ENCODE assay signal across 1 cellular context in the genomic region with DNA sequence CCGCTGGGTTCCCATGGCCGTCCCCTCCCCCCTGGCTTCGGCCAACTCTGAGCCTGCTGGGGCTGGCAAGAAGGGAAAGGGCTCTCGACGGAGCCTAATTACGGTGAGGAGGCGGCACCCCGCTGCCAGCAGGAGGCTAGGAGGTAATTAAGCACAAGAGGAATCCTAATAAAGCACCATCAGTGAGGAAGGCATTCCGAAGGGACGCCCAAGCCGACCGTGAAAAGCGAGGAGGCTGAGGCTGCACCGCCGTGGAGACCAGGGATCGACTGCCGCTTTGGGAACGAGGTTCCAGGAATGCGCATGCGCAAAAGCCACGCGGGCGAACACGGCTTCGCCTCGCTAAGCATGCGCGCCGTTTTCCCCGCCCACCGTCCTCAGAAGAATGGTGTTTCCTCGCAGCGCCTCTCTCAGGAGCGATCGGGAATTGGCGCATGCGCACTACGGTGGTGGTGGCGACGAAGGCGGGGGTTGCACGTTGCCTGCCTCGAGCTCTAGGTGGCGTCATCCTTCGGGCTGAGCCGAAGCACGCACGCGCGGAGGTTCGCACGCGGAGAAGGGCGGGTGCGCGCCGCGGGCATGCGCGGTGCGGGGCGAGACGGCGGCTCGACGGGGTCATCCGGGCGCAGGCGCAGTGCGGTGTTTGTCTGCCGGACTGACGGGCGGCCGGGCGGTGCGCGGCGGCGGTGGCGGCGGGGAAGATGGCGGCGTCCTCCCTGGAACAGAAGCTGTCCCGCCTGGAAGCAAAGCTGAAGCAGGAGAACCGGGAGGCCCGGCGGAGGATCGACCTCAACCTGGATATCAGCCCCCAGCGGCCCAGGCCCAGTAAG.
A peak's percentile ranks its signal among the peaks of the same experiment; 100 is the strongest.
TF ChIP-seq lines count a peak whose summit lies in the region.

Gene MAP2K7, plus strand, starts transcription at position 634 of the 830 bp plus-strand sequence. Its CDS starts 68 bp downstream, at position 702.

TF ChIP-seq in HepG2, 621 proteins besides CTCF, POLR2A, EP300 and RAD21 (continued from another document and continues in another):
- TF ChIP-seq JARID2 (CRISPR knock-in tag; IDR thresholded peaks at IDR 0.05; ENCODE audit: insufficient replicate concordance), result peak; percentile 47
- peak; percentile 86 for TF ChIP-seq MED8 (CRISPR knock-in tag; IDR thresholded peaks at IDR 0.05; ENCODE audit: insufficient replicate concordance)
- TF ChIP-seq ZNF224 (CRISPR knock-in tag; IDR thresholded peaks at IDR 0.05), result peak; percentile 84; the same call in 1 of the 2 replicates
- TF ChIP-seq ZNF280D (CRISPR knock-in tag; IDR thresholded peaks at IDR 0.05), result peak; percentile 89
- peak; percentile 63 for TF ChIP-seq ASH2L (IDR thresholded peaks at IDR 0.05; ENCODE audit: insufficient read length, low read depth, low read length)
- 0 out of 2 replicates have a peak, but pooled peaks have one; percentile 78 for TF ChIP-seq DNMT1 (CRISPR knock-in tag; IDR thresholded peaks at IDR 0.05)
- peak; percentile 80 for TF ChIP-seq MED1 (CRISPR knock-in tag; IDR thresholded peaks at IDR 0.05)
- TF ChIP-seq ZNF607 (CRISPR knock-in tag; IDR thresholded peaks at IDR 0.05; ENCODE audit: borderline replicate concordance), result peak; percentile 89; the same call in 1 of the 2 replicates
- TF ChIP-seq, protein P1, sequence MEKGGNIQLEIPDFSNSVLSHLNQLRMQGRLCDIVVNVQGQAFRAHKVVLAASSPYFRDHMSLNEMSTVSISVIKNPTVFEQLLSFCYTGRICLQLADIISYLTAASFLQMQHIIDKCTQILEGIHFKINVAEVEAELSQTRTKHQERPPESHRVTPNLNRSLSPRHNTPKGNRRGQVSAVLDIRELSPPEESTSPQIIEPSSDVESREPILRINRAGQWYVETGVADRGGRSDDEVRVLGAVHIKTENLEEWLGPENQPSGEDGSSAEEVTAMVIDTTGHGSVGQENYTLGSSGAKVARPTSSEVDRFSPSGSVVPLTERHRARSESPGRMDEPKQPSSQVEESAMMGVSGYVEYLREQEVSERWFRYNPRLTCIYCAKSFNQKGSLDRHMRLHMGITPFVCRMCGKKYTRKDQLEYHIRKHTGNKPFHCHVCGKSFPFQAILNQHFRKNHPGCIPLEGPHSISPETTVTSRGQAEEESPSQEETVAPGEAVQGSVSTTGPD (CRISPR knock-in tag; IDR thresholded peaks at IDR 0.05), result no peak
- peak in 1 of 2 experiments; percentile 87 for TF ChIP-seq NR2F1 (CRISPR knock-in tag; IDR thresholded peaks at IDR 0.05)
- peak; percentile 32; the same call in 1 of the 2 replicates for TF ChIP-seq ATAD3A (CRISPR knock-in tag; IDR thresholded peaks at IDR 0.05)
- TF ChIP-seq KLF12 (CRISPR knock-in tag; IDR thresholded peaks at IDR 0.05; ENCODE audit: borderline replicate concordance), result peak; percentile 81; the same call in 1 of the 2 replicates
- TF ChIP-seq ZNF335 (CRISPR knock-in tag; IDR thresholded peaks at IDR 0.05), result peak; percentile 52; the same call in 1 of the 2 replicates
- TF ChIP-seq ZNF446 (CRISPR knock-in tag; IDR thresholded peaks at IDR 0.05), result peak; percentile 29; the same call in 1 of the 2 replicates
- no peak; the same call in 1 of the 2 replicates for TF ChIP-seq ZNF878 (CRISPR knock-in tag; IDR thresholded peaks at IDR 0.05)
- TF ChIP-seq ARNT2 (CRISPR knock-in tag; IDR thresholded peaks at IDR 0.05; ENCODE audit: low read depth), result peak; percentile 83
- TF ChIP-seq, protein P2, sequence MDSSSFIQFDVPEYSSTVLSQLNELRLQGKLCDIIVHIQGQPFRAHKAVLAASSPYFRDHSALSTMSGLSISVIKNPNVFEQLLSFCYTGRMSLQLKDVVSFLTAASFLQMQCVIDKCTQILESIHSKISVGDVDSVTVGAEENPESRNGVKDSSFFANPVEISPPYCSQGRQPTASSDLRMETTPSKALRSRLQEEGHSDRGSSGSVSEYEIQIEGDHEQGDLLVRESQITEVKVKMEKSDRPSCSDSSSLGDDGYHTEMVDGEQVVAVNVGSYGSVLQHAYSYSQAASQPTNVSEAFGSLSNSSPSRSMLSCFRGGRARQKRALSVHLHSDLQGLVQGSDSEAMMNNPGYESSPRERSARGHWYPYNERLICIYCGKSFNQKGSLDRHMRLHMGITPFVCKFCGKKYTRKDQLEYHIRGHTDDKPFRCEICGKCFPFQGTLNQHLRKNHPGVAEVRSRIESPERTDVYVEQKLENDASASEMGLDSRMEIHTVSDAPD (CRISPR knock-in tag; IDR thresholded peaks at IDR 0.05), result no peak
- no peak for TF ChIP-seq ZEB1 (IDR thresholded peaks at IDR 0.05; ENCODE audit: insufficient replicate concordance, low read depth)
- peak; percentile 76; the same call in 1 of the 2 replicates for TF ChIP-seq DR1 (CRISPR knock-in tag; IDR thresholded peaks at IDR 0.05)
- TF ChIP-seq RXRB (CRISPR knock-in tag; IDR thresholded peaks at IDR 0.05; ENCODE audit: borderline replicate concordance), result peak; percentile 69; the same call in 1 of the 2 replicates
- 0 out of 2 replicates have a peak, but pooled peaks have one; percentile 30 for TF ChIP-seq HCFC1 (IDR thresholded peaks at IDR 0.05; ENCODE audit: low read depth, low read length)
- TF ChIP-seq, protein P3, sequence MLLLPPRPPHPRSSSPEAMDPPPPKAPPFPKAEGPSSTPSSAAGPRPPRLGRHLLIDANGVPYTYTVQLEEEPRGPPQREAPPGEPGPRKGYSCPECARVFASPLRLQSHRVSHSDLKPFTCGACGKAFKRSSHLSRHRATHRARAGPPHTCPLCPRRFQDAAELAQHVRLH (CRISPR knock-in tag; IDR thresholded peaks at IDR 0.05; ENCODE audit: borderline replicate concordance, low read depth), result peak; percentile 94; the same call in 1 of the 2 replicates
- peak; percentile 85; the same call in 1 of the 2 replicates for TF ChIP-seq YEATS2 (CRISPR knock-in tag; IDR thresholded peaks at IDR 0.05; ENCODE audit: borderline replicate concordance)
- no peak; the same call in 1 of the 2 replicates for TF ChIP-seq ZNF276 (CRISPR knock-in tag; IDR thresholded peaks at IDR 0.05; ENCODE audit: low read depth)
- TF ChIP-seq IKZF4 (CRISPR knock-in tag; IDR thresholded peaks at IDR 0.05; ENCODE audit: borderline replicate concordance, low read depth, not compliant biosample characterization), result peak; percentile 69
- TF ChIP-seq MEIS2 (CRISPR knock-in tag; IDR thresholded peaks at IDR 0.05), result peak; percentile 6; the same call in 1 of the 2 replicates
- no peak for TF ChIP-seq MIER2 (CRISPR knock-in tag; IDR thresholded peaks at IDR 0.05)
- TF ChIP-seq TBP (CRISPR knock-in tag; IDR thresholded peaks at IDR 0.05), result no peak
- no peak for TF ChIP-seq HNRNPK (IDR thresholded peaks at IDR 0.05; ENCODE audit: low read depth, low read length, poor library complexity, severe bottlenecking)
- TF ChIP-seq, protein P4, sequence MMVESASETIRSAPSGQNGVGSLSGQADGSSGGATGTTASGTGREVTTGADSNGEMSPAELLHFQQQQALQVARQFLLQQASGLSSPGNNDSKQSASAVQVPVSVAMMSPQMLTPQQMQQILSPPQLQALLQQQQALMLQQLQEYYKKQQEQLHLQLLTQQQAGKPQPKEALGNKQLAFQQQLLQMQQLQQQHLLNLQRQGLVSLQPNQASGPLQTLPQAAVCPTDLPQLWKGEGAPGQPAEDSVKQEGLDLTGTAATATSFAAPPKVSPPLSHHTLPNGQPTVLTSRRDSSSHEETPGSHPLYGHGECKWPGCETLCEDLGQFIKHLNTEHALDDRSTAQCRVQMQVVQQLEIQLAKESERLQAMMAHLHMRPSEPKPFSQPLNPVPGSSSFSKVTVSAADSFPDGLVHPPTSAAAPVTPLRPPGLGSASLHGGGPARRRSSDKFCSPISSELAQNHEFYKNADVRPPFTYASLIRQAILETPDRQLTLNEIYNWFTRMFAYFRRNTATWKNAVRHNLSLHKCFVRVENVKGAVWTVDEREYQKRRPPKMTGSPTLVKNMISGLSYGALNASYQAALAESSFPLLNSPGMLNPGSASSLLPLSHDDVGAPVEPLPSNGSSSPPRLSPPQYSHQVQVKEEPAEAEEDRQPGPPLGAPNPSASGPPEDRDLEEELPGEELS (CRISPR knock-in tag; IDR thresholded peaks at IDR 0.05), result peak; percentile 30
- peak; percentile 69 for TF ChIP-seq PHF8 (CRISPR knock-in tag; IDR thresholded peaks at IDR 0.05)
- TF ChIP-seq, protein P5, sequence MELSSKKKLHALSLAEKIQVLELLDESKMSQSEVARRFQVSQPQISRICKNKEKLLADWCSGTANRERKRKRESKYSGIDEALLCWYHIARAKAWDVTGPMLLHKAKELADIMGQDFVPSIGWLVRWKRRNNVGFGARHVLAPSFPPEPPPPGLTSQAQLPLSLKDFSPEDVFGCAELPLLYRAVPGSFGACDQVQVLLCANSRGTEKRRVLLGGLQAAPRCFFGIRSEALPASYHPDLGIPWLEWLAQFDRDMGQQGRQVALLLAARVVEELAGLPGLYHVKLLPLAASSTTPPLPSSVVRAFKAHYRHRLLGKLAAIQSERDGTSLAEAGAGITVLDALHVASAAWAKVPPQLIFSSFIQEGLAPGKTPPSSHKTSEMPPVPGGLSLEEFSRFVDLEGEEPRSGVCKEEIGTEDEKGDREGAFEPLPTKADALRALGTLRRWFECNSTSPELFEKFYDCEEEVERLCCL (CRISPR knock-in tag; IDR thresholded peaks at IDR 0.05; ENCODE audit: borderline replicate concordance), result 0 out of 2 replicates have a peak, but pooled peaks have one; percentile 85
- TF ChIP-seq SOX6 (IDR thresholded peaks at IDR 0.05), result no peak
- TF ChIP-seq SOX6 (CRISPR knock-in tag; IDR thresholded peaks at IDR 0.05), result peak; percentile 75
- TF ChIP-seq ZNF282 (IDR thresholded peaks at IDR 0.05; ENCODE audit: partially characterized antibody), result no peak
- TF ChIP-seq, protein P6, sequence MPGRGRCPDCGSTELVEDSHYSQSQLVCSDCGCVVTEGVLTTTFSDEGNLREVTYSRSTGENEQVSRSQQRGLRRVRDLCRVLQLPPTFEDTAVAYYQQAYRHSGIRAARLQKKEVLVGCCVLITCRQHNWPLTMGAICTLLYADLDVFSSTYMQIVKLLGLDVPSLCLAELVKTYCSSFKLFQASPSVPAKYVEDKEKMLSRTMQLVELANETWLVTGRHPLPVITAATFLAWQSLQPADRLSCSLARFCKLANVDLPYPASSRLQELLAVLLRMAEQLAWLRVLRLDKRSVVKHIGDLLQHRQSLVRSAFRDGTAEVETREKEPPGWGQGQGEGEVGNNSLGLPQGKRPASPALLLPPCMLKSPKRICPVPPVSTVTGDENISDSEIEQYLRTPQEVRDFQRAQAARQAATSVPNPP (CRISPR knock-in tag; IDR thresholded peaks at IDR 0.05), result no peak; the same call in 1 of the 2 replicates
- TF ChIP-seq TFAP4 (IDR thresholded peaks at IDR 0.05; ENCODE audit: borderline replicate concordance, low read depth), result no peak; the same call in 1 of the 2 replicates
- TF ChIP-seq TERF1 (CRISPR knock-in tag; IDR thresholded peaks at IDR 0.05), result no peak
